ENCODE assay signal across 13 cellular contexts in the genomic region with DNA sequence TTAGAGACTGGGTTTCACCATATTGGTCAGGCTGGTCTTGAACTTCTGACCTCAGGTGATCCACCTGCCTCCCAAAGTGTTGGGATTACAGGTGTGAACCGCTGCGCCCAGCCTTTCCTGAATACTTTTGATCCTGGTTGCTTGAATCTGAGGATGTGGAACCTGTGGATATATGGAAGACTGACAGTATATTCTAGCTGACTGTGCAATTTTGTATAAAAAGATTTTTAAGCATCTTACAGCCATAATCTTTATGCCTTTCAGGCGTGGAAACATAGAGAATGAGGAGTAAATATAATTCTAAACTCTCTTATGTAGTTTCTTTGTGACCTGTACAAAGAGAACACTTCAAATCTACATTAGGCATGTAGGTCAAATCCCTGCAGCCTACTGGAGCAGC. TPM values are rescaled to one million over a fixed set of nuclear protein-coding genes. Genes with fewer than 3 reads are reported as not detected.
DNase-seq lines count a peak whose midpoint lies in the region; ATAC-seq, FAIRE-seq and TF ChIP-seq lines count a peak whose summit lies in the region.
"Had no signal": no experiment of that assay in that cellular context is flagged by ENCODE, and none has a peak within 500 bp of the region (broad histone marks: within the 10 kb centered on the region; RNA-seq: fewer than 3 reads in every experiment).

No MANE protein-coding gene starts in this region.

- no peaks in the 10 kb centered on the region for H3K9me2 ChIP-seq in OCI-LY7 (ENCODE audit: insufficient read depth, low read length)

- H3K27me3 Mint-ChIP-seq in CD4-positive, CD25-positive, alpha-beta regulatory T cell, result no peaks in the 10 kb centered on the region
- H3K27me3 Mint-ChIP-seq: stimulated activated memory B cell treated with anti-CD40 and anti-IgM and Interleukin-4, amounts not matched to agents 10 μg/mL and 1 μg/mL and 100 μg/mL, for 72 hours had no signal

- DNase-seq in CD4-positive, CD25-positive, alpha-beta regulatory T cell, result no peak
- DNase-seq in OCI-LY7 (ENCODE audit: low spot score) (no peak), dorsolateral prefrontal cortex (no peak), sciatic nerve (ENCODE audit: low spot score) (peak; percentile 31), kidney (no peak), GM13976 (ENCODE audit: low spot score) (no peak), islet precursor cell (no peak), amniotic stem cell (lab: John Stamatoyannopoulos, UW) (no peak)
- DNase-seq: activated CD4-positive, alpha-beta T cell treated with anti-CD3 and anti-CD28 coated beads for 4 hours; NCI-H2171 treated with DMSO at 0.1 percent for 48 hours; stimulated activated CD4-positive, alpha-beta T cell treated with anti-CD3 and anti-CD28 coated beads, Interleukin-2, amount 100 ng/mL, for 48 hours had no signal

- H3K36me3 ChIP-seq in CD4-positive, CD25-positive, alpha-beta regulatory T cell (ENCODE audit: control insufficient read depth, insufficient read depth, low read length), result peaks cover 29% of the 10 kb centered on the region
- H3K36me3 ChIP-seq in OCI-LY7 (ENCODE audit: insufficient read depth, low read length) (peaks cover 38% of the 10 kb centered on the region), kidney (ENCODE audit: control insufficient read depth in 1 of 2, insufficient read depth in 2 of 2, low read length in 2 of 2) (peaks cover 2 to 5% of the 10 kb centered on the region in 2 donors)

- H3K9me3 Mint-ChIP-seq in CD4-positive, CD25-positive, alpha-beta regulatory T cell, result no peaks in the 10 kb centered on the region
- H3K9me3 Mint-ChIP-seq: stimulated activated memory B cell treated with anti-CD40 and anti-IgM and Interleukin-4, amounts not matched to agents 10 μg/mL and 1 μg/mL and 100 μg/mL, for 72 hours had no signal

- peak overlapping the region; percentile 85 for H3K27ac ChIP-seq in CD4-positive, CD25-positive, alpha-beta regulatory T cell (ENCODE audit: insufficient read depth, low read length, poor library complexity, severe bottlenecking)
- H3K27ac ChIP-seq in OCI-LY7 (ENCODE audit: low read depth, low read length, poor library complexity, severe bottlenecking) (peak overlapping the region; percentile 86), dorsolateral prefrontal cortex (peak overlapping the region in 46 of 59 donors; percentile 1 to 99 (median 94)), kidney (ENCODE audit: low read depth in 2 of 2, low read length in 2 of 2) (peak overlapping the region in 1 of 2 donors; percentile 9)

- no peak for ATAC-seq in CD4-positive, CD25-positive, alpha-beta regulatory T cell (ENCODE audit: low read depth in 2 of 2)
- ATAC-seq in sciatic nerve, result no peak
- ATAC-seq: stimulated activated memory B cell treated with anti-CD40 and anti-IgM and Interleukin-4, amounts not matched to agents 10 μg/mL and 1 μg/mL and 100 μg/mL, for 72 hours had no signal

- peak overlapping the region in 3 of 4 donors; percentile 77 to 89 (median 79) for H3K4me3 Mint-ChIP-seq in CD4-positive, CD25-positive, alpha-beta regulatory T cell
- H3K4me3 Mint-ChIP-seq: stimulated activated memory B cell treated with anti-CD40 and anti-IgM and Interleukin-4, amounts not matched to agents 10 μg/mL and 1 μg/mL and 100 μg/mL, for 72 hours had no signal

- no peaks in the 10 kb centered on the region for H4K20me1 ChIP-seq in OCI-LY7 (ENCODE audit: insufficient read depth, low read length)

- no peak for FAIRE-seq in kidney (lab: Jason Lieb, UNC)
- FAIRE-seq: G401.6 had no signal

- H3K79me2 ChIP-seq in OCI-LY7 (ENCODE audit: insufficient read depth, low read depth, low read length), result peaks cover 93% of the 10 kb centered on the region

- H3K36me3 Mint-ChIP-seq in CD4-positive, CD25-positive, alpha-beta regulatory T cell, result peaks cover 41% of the 10 kb centered on the region

- peaks cover 100% of the 10 kb centered on the region for H3K4me1 ChIP-seq in CD4-positive, CD25-positive, alpha-beta regulatory T cell (ENCODE audit: control insufficient read depth, insufficient read depth, low read length, poor library complexity, severe bottlenecking)
- H3K4me1 ChIP-seq in OCI-LY7 (ENCODE audit: insufficient read depth, low read length, poor library complexity, severe bottlenecking) (peaks cover 95% of the 10 kb centered on the region), kidney (ENCODE audit: control insufficient read depth in 1 of 2, insufficient read depth in 1 of 2, low read depth in 1 of 2, low read length in 2 of 2) (peaks cover 56 to 62% of the 10 kb centered on the region in 2 donors)

- POLR2A ChIA-PET in OCI-LY7 (lab: Charles Lee), result interaction anchor here (1.1 to 3.1 kb wide), 3 partner anchors 10 to 26 kb away, joined by 3 to 19 read pairs (median 4); no protein-coding TSS in a partner anchor

- peaks cover 23 to 99% (median 68%) of the 10 kb centered on the region in 4 donors for H3K4me1 Mint-ChIP-seq in CD4-positive, CD25-positive, alpha-beta regulatory T cell

- no peak overlapping the region for H3K9ac ChIP-seq in kidney (ENCODE audit: low read length in 2 of 2)

- no peak overlapping the region for H2AFZ ChIP-seq in OCI-LY7 (ENCODE audit: low read length)

- CTCF ChIA-PET in OCI-LY7 (lab: Charles Lee; ENCODE audit: unreplicated experiment), result interaction anchor here (1.0 kb wide), 1 partner anchor 11 kb away, joined by 3 read pairs; no protein-coding TSS in a partner anchor

- TF ChIP-seq CTCF in OCI-LY7 (conservative IDR thresholded peaks at IDR 0.05; ENCODE audit: low read length) (no peak), dorsolateral prefrontal cortex (IDR thresholded peaks at IDR 0.05 in 54 of 56, conservative IDR thresholded peaks at IDR 0.05 in 2 of 56; ENCODE audit: low read depth in 1 of 56, partially characterized antibody in 56 of 56) (no peak), kidney (IDR thresholded peaks at IDR 0.05; ENCODE audit: borderline replicate concordance, extremely low read depth, insufficient read depth) (no peak), GM13976 (IDR thresholded peaks at IDR 0.05; ENCODE audit: borderline replicate concordance, control extremely low read depth, extremely low read depth, insufficient read depth, missing control alignments) (no peak)

- peak overlapping the region; percentile 52 for H3K4me3 ChIP-seq in CD4-positive, CD25-positive, alpha-beta regulatory T cell (ENCODE audit: low read depth, low read length)
- H3K4me3 ChIP-seq in OCI-LY7 (ENCODE audit: low read depth, low read length, poor library complexity, severe bottlenecking) (no peak overlapping the region), dorsolateral prefrontal cortex (no peak overlapping the region), kidney (ENCODE audit: low read length in 2 of 2) (no peak overlapping the region)

- no peaks in the 10 kb centered on the region for H3K27me3 ChIP-seq in CD4-positive, CD25-positive, alpha-beta regulatory T cell (ENCODE audit: control insufficient read depth, insufficient read depth, low read length)
- H3K27me3 ChIP-seq in dorsolateral prefrontal cortex, result no peaks in the 10 kb centered on the region

- in situ Hi-C loops in GM13976 (cut with MboI; ENCODE audit: low sequenced_read_pairs, unreplicated experiment), result no loop called here

- intact Hi-C loops in OCI-LY7 (cut with micrococcal nuclease; ENCODE audit: unreplicated experiment), result loop anchor here (2.0 kb wide), 1 partner anchor 13 kb away; no protein-coding TSS in a partner anchor
- intact Hi-C loops in dorsolateral prefrontal cortex (cut with DNase I), result no loop called here
- intact Hi-C loops in sciatic nerve (cut with DNase I), result no loop called here
- intact Hi-C loops in kidney (cut with DNase I), result no loop called here

- H3K4me2 ChIP-seq in OCI-LY7 (ENCODE audit: low read length), result peak overlapping the region; percentile 71

- no peaks in the 10 kb centered on the region for H3K9me3 ChIP-seq in CD4-positive, CD25-positive, alpha-beta regulatory T cell (ENCODE audit: control insufficient read depth in 2 of 2, low read length in 2 of 2)
- no peaks in the 10 kb centered on the region for H3K9me3 ChIP-seq in OCI-LY7 (ENCODE audit: low read length)
- no peaks in the 10 kb centered on the region for H3K9me3 ChIP-seq in kidney (ENCODE audit: control insufficient read depth in 1 of 2, low read length in 2 of 2)

- H3K27ac Mint-ChIP-seq in CD4-positive, CD25-positive, alpha-beta regulatory T cell, result peak overlapping the region; percentile 85 to 99 (median 89)

- BruUV-seq in OCI-LY7 (replicated peaks; lab: Mats Ljungman, UMichigan), result no TSS peak

RNA-seq across cellular contexts. Expression of a gene that starts 16.2 kb away (rescaled TPM):
- total RNA-seq in CD4-positive, CD25-positive, alpha-beta regulatory T cell, result 198 TPM
- polyA plus RNA-seq in CD4-positive, CD25-positive, alpha-beta regulatory T cell, result 100 to 1,000 TPM; 157 to 270 (median 180) TPM
- total RNA-seq in OCI-LY7 (2014; rRNA removed; shearing (Covaris generic)), result 15.5 and 17.0 TPM in 2 replicates
- 33.4 and 33.6 TPM in 2 replicates for total RNA-seq in OCI-LY7 (2022)
- total RNA-seq in dorsolateral prefrontal cortex, result 10 to 100 TPM; 40.9 to 83.1 (median 60.2) TPM
- total RNA-seq in sciatic nerve, result 103 TPM
- 183 TPM for total RNA-seq in kidney
- polyA plus RNA-seq in kidney (ENCODE audit: insufficient read depth, low read depth, low replicate concordance), result 36.8 TPM
